37 cellular contexts compared by ENCODE assay signal in genomic region chr2:15136639-15137038, GRCh38.
DNase-seq lines count a peak whose midpoint lies in the region; ATAC-seq, FAIRE-seq and TF ChIP-seq lines count a peak whose summit lies in the region.
"Had no signal": no experiment of that assay in that cellular context is flagged by ENCODE, and none has a peak within 500 bp of the region (broad histone marks: within the 10 kb centered on the region; RNA-seq: fewer than 3 reads in every experiment).

No MANE protein-coding gene starts in this region.

- ATAC-seq in activated CD4-positive, alpha-beta T cell treated with anti-CD3 and anti-CD28 coated beads for 36 hours = no peak
- ATAC-seq in HepG2 (no peak), right lobe of liver (no peak), K562 (no peak), GM21737 (IDR thresholded peaks at IDR 0.05; ENCODE audit: unreplicated experiment) (no peak)
- ATAC-seq in stimulated activated naive CD8-positive, alpha-beta T cell treated with anti-CD3 and anti-CD28 coated beads, Interleukin-15, amount 100 ng/mL, for 72 hours = no peak
- ATAC-seq: A549; CD8-positive, alpha-beta T cell had no signal

- 22% methylated on average over 6 of the region's 6 CpGs for WGBS in HepG2 (ENCODE audit: low lambda C conversion rate)
- WGBS in right lobe of liver (ENCODE audit: insufficient coverage, low coverage, low lambda C conversion rate, missing lambda C conversion rate) = 73% methylated on average over 4 of the region's 6 CpGs
- 9% methylated on average over 6 of the region's 6 CpGs for WGBS in K562 (ENCODE audit: insufficient coverage, low coverage, missing lambda C conversion rate)

- no peak overlapping the region for H3K4me2 ChIP-seq in HepG2 (ENCODE audit: low read depth, low read length)
- H3K4me2 ChIP-seq in K562 (ENCODE audit: insufficient read depth, low read length) = no peak overlapping the region
- H3K4me2 ChIP-seq: A549, BLaER1 had no signal

- H3K9ac ChIP-seq in HepG2 (ENCODE audit: insufficient read depth, low read depth, low read length) (no peak overlapping the region), K562 (ENCODE audit: insufficient read depth in 1 of 2, low read depth in 2 of 2, low read length in 2 of 2) (no peak overlapping the region)
- H3K9ac ChIP-seq: BLaER1; BLaER1 treated with 17β-estradiol and CSF1 and Interleukin-3, amounts not matched to agents 10 nM and 100 nM had no signal

- no peak overlapping the region for H3K4me3 Mint-ChIP-seq in activated CD4-positive, alpha-beta T cell treated with anti-CD3 and anti-CD28 coated beads, Interleukin-2, amount 10 ng/mL, durations not matched to agents 24 days and 14 days
- no peak overlapping the region for H3K4me3 Mint-ChIP-seq in activated CD4-positive, alpha-beta T cell treated with anti-CD3 and anti-CD28 coated beads for 36 hours
- H3K4me3 Mint-ChIP-seq in stimulated activated naive CD8-positive, alpha-beta T cell treated with anti-CD3 and anti-CD28 coated beads, Interleukin-15, Interleukin-2, amounts not matched to agents 100 ng/mL and 50 ng/mL, for 24 hours = no peak overlapping the region
- no peak overlapping the region for H3K4me3 Mint-ChIP-seq in stimulated activated naive CD8-positive, alpha-beta T cell treated with anti-CD3 and anti-CD28 coated beads, Interleukin-15, amount 100 ng/mL, for 72 hours
- H3K4me3 Mint-ChIP-seq: B cell; CD14-positive monocyte; CD4-positive, alpha-beta memory T cell; CD4-positive, alpha-beta T cell; CD4-positive, CD25-positive, alpha-beta regulatory T cell; CD8-positive, alpha-beta memory T cell; CD8-positive, alpha-beta T cell had no signal

- H3K27ac ChIP-seq in HepG2 (ENCODE audit: extremely low read length, insufficient read depth, low read length) = no peak overlapping the region
- H3K27ac ChIP-seq in right lobe of liver = no peak overlapping the region
- no peak overlapping the region for H3K27ac ChIP-seq in K562 (ENCODE audit: extremely low read depth, low read depth, low read length)
- H3K27ac ChIP-seq: 22Rv1; A549; BLaER1; BLaER1 treated with 17β-estradiol and CSF1 and Interleukin-3, amounts not matched to agents 10 nM and 100 nM; C4-2B had no signal

- H3K27me3 ChIP-seq in HepG2 (ENCODE audit: control insufficient read depth in 1 of 2, insufficient read depth in 2 of 2, low read length in 2 of 2) (peaks cover 2 to 4% of the 10 kb centered on the region in 2 experiments; a peak in 2 of 5 replicates), right lobe of liver (no peaks in the 10 kb centered on the region), K562 (ENCODE audit: control insufficient read depth in 2 of 2, insufficient read depth in 2 of 2, low read length in 2 of 2) (no peaks in the 10 kb centered on the region)
- H3K27me3 ChIP-seq: BE2C; BLaER1; BLaER1 treated with 17β-estradiol and CSF1 and Interleukin-3, amounts not matched to agents 10 nM and 100 nM had no signal

- peaks cover 8% of the 10 kb centered on the region for H3K36me3 Mint-ChIP-seq in activated CD4-positive, alpha-beta T cell treated with anti-CD3 and anti-CD28 coated beads, Interleukin-2, amount 10 ng/mL, durations not matched to agents 24 days and 14 days (ENCODE audit: low read depth)
- no peaks in the 10 kb centered on the region for H3K36me3 Mint-ChIP-seq in activated CD4-positive, alpha-beta T cell treated with anti-CD3 and anti-CD28 coated beads for 36 hours (ENCODE audit: low read depth)
- peaks cover 4% of the 10 kb centered on the region for H3K36me3 Mint-ChIP-seq in stimulated activated naive CD8-positive, alpha-beta T cell treated with anti-CD3 and anti-CD28 coated beads, Interleukin-15, Interleukin-2, amounts not matched to agents 100 ng/mL and 50 ng/mL, for 24 hours (ENCODE audit: low read depth)
- H3K36me3 Mint-ChIP-seq: CD14-positive monocyte had no signal

- H3K4me1 Mint-ChIP-seq in activated CD4-positive, alpha-beta T cell treated with anti-CD3 and anti-CD28 coated beads, Interleukin-2, amount 10 ng/mL, durations not matched to agents 24 days and 14 days = peaks cover 6% of the 10 kb centered on the region
- H3K4me1 Mint-ChIP-seq in activated CD4-positive, alpha-beta T cell treated with anti-CD3 and anti-CD28 coated beads for 36 hours = peaks cover 8% of the 10 kb centered on the region
- H3K4me1 Mint-ChIP-seq in stimulated activated naive CD8-positive, alpha-beta T cell treated with anti-CD3 and anti-CD28 coated beads, Interleukin-15, Interleukin-2, amounts not matched to agents 100 ng/mL and 50 ng/mL, for 24 hours (ENCODE audit: low read depth) = peaks cover 8% of the 10 kb centered on the region
- peaks cover 15% of the 10 kb centered on the region for H3K4me1 Mint-ChIP-seq in stimulated activated naive CD8-positive, alpha-beta T cell treated with anti-CD3 and anti-CD28 coated beads, Interleukin-15, amount 100 ng/mL, for 72 hours
- H3K4me1 Mint-ChIP-seq: CD14-positive monocyte had no signal

- H3K4me3 ChIP-seq in HepG2 (replicated peaks in 1 of 3; ENCODE audit: insufficient read depth in 1 of 3, low read depth in 2 of 3, low read length in 3 of 3) (no peak overlapping the region), right lobe of liver (no peak overlapping the region), K562 (no peak overlapping the region)
- H3K4me3 ChIP-seq: A549; BLaER1; BLaER1 treated with 17β-estradiol and CSF1 and Interleukin-3, amounts not matched to agents 10 nM and 100 nM had no signal

- peaks cover 1% of the 10 kb centered on the region for H3K27me3 Mint-ChIP-seq in activated CD4-positive, alpha-beta T cell treated with anti-CD3 and anti-CD28 coated beads, Interleukin-2, amount 10 ng/mL, durations not matched to agents 24 days and 14 days
- H3K27me3 Mint-ChIP-seq in activated CD4-positive, alpha-beta T cell treated with anti-CD3 and anti-CD28 coated beads for 36 hours = peaks cover 2% of the 10 kb centered on the region
- peaks cover 3% of the 10 kb centered on the region for H3K27me3 Mint-ChIP-seq in stimulated activated naive CD8-positive, alpha-beta T cell treated with anti-CD3 and anti-CD28 coated beads, Interleukin-15, Interleukin-2, amounts not matched to agents 100 ng/mL and 50 ng/mL, for 24 hours
- no peaks in the 10 kb centered on the region for H3K27me3 Mint-ChIP-seq in stimulated activated naive CD8-positive, alpha-beta T cell treated with anti-CD3 and anti-CD28 coated beads, Interleukin-15, amount 100 ng/mL, for 72 hours
- H3K27me3 Mint-ChIP-seq: CD4-positive, alpha-beta T cell; CD4-positive, CD25-positive, alpha-beta regulatory T cell had no signal

- BruUV-seq in HepG2 (replicated peaks; lab: Mats Ljungman, UMichigan) (no TSS peak), K562 (replicated peaks; lab: Mats Ljungman, UMichigan) (no TSS peak)

- in situ Hi-C loops in HepG2 (cut with HindIII; ENCODE audit: extremely low pct_ligation_motif_present, low pct_unique_long_range_greater_than_20kb) = no loop called here
- in situ Hi-C loops in K562 (cut with MboI) = no loop called here

- CTCF ChIA-PET in activated CD4-positive, alpha-beta T cell treated with anti-CD3 and anti-CD28 coated beads for 36 hours (lab: Charles Lee) = no interaction called here
- CTCF ChIA-PET in HepG2 (lab: Yijun Ruan, JAX; ENCODE audit: low intra/inter-chr PET ratio, low total read pairs) (no interaction called here), K562 (lab: Yijun Ruan, JAX; ENCODE audit: low intra/inter-chr PET ratio) (no interaction called here)

- H3K36me3 ChIP-seq in HepG2 (replicated peaks in 1 of 2; ENCODE audit: control insufficient read depth in 1 of 2, insufficient read depth in 2 of 2, low read length in 2 of 2) = no peaks in the 10 kb centered on the region
- no peaks in the 10 kb centered on the region for H3K36me3 ChIP-seq in right lobe of liver
- H3K36me3 ChIP-seq in K562 (ENCODE audit: control insufficient read depth, insufficient read depth, low read length) = no peaks in the 10 kb centered on the region
- H3K36me3 ChIP-seq: BE2C; BLaER1; BLaER1 treated with 17β-estradiol and CSF1 and Interleukin-3, amounts not matched to agents 10 nM and 100 nM had no signal

- H3K4me1 ChIP-seq in HepG2 (ENCODE audit: insufficient read depth, low read length) (no peaks in the 10 kb centered on the region), right lobe of liver (no peaks in the 10 kb centered on the region), K562 (replicated peaks in 1 of 2; ENCODE audit: control insufficient read depth in 2 of 2, insufficient read depth in 2 of 2, low read length in 2 of 2) (no peaks in the 10 kb centered on the region)
- H3K4me1 ChIP-seq: A549, BE2C, Caco-2 had no signal

- H3K27ac Mint-ChIP-seq in activated CD4-positive, alpha-beta T cell treated with anti-CD3 and anti-CD28 coated beads, Interleukin-2, amount 10 ng/mL, durations not matched to agents 24 days and 14 days = peak overlapping the region; percentile 3
- H3K27ac Mint-ChIP-seq in activated CD4-positive, alpha-beta T cell treated with anti-CD3 and anti-CD28 coated beads for 36 hours = no peak overlapping the region
- peak overlapping the region; percentile 28 for H3K27ac Mint-ChIP-seq in stimulated activated naive CD8-positive, alpha-beta T cell treated with anti-CD3 and anti-CD28 coated beads, Interleukin-15, Interleukin-2, amounts not matched to agents 100 ng/mL and 50 ng/mL, for 24 hours
- H3K27ac Mint-ChIP-seq in stimulated activated naive CD8-positive, alpha-beta T cell treated with anti-CD3 and anti-CD28 coated beads, Interleukin-15, amount 100 ng/mL, for 72 hours = no peak overlapping the region
- H3K27ac Mint-ChIP-seq: B cell; CD14-positive monocyte; CD4-positive, alpha-beta memory T cell; CD4-positive, alpha-beta T cell; CD4-positive, CD25-positive, alpha-beta regulatory T cell; CD8-positive, alpha-beta memory T cell; CD8-positive, alpha-beta T cell had no signal

- no peak for DNase-seq in activated CD4-positive, alpha-beta T cell treated with anti-CD3 and anti-CD28 coated beads, Interleukin-2, amount 10 ng/mL, durations not matched to agents 24 days and 14 days
- no peak for DNase-seq in activated CD4-positive, alpha-beta T cell treated with anti-CD3 and anti-CD28 coated beads for 36 hours
- DNase-seq in HepG2 (ENCODE audit: low spot score) (no peak), right lobe of liver (no peak), K562 (ENCODE audit: extremely low read depth in 1 of 4, low spot score in 3 of 4) (no peak)
- no peak for DNase-seq in stimulated activated naive CD8-positive, alpha-beta T cell treated with anti-CD3 and anti-CD28 coated beads, Interleukin-15, amount 100 ng/mL, for 72 hours
- DNase-seq: 8988T; ACHN; AML-193; BE2C; C1 segment of cervical spinal cord; Caco-2; Calu3; CD4-positive, alpha-beta memory T cell; CD4-positive, alpha-beta T cell; CD4-positive, CD25-positive, alpha-beta regulatory T cell; CD8-positive, alpha-beta memory T cell; CD8-positive, alpha-beta T cell; COR-L47; DMS 273 treated with DMSO at 0.1 percent for 48 hours; DMS153; DMS53; DMS79; DMS79 treated with DMSO at 0.1 percent for 48 hours; DND-41; EL had no signal

- intact Hi-C loops in activated CD4-positive, alpha-beta T cell treated with anti-CD3 and anti-CD28 coated beads, Interleukin-2, amount 10 ng/mL, durations not matched to agents 24 days and 14 days (cut with micrococcal nuclease) = no loop called here
- intact Hi-C loops in activated CD4-positive, alpha-beta T cell treated with anti-CD3 and anti-CD28 coated beads for 36 hours (cut with DNase I, micrococcal nuclease) = no loop called here
- intact Hi-C loops in HepG2 (cut with micrococcal nuclease; ENCODE audit: unreplicated experiment) (no loop called here), right lobe of liver (cut with DNase I) (no loop called here), K562 (cut with micrococcal nuclease) (no loop called here)

- H2AFZ ChIP-seq in HepG2 (ENCODE audit: low read length) = no peak overlapping the region
- no peak overlapping the region for H2AFZ ChIP-seq in K562 (ENCODE audit: low read depth, low read length)

- H3K9me3 Mint-ChIP-seq in activated CD4-positive, alpha-beta T cell treated with anti-CD3 and anti-CD28 coated beads, Interleukin-2, amount 10 ng/mL, durations not matched to agents 24 days and 14 days = peaks cover 11% of the 10 kb centered on the region
- peaks cover 7% of the 10 kb centered on the region for H3K9me3 Mint-ChIP-seq in activated CD4-positive, alpha-beta T cell treated with anti-CD3 and anti-CD28 coated beads for 36 hours (ENCODE audit: low read depth)
- peaks cover 4% of the 10 kb centered on the region for H3K9me3 Mint-ChIP-seq in stimulated activated naive CD8-positive, alpha-beta T cell treated with anti-CD3 and anti-CD28 coated beads, Interleukin-15, Interleukin-2, amounts not matched to agents 100 ng/mL and 50 ng/mL, for 24 hours
- H3K9me3 Mint-ChIP-seq in stimulated activated naive CD8-positive, alpha-beta T cell treated with anti-CD3 and anti-CD28 coated beads, Interleukin-15, amount 100 ng/mL, for 72 hours = peaks cover 11 to 28% of the 10 kb centered on the region in 2 donors
- H3K9me3 Mint-ChIP-seq: CD4-positive, alpha-beta T cell had no signal

- H3K79me2 ChIP-seq in HepG2 (ENCODE audit: insufficient read depth, low read length) (no peaks in the 10 kb centered on the region), K562 (ENCODE audit: control insufficient read depth, insufficient read depth, low read length) (no peaks in the 10 kb centered on the region)

- H3K9me1 ChIP-seq in K562 (ENCODE audit: control insufficient read depth, insufficient read depth, low read length) = no peaks in the 10 kb centered on the region

- POLR2A ChIA-PET in activated CD4-positive, alpha-beta T cell treated with anti-CD3 and anti-CD28 coated beads for 36 hours (lab: Charles Lee) = interaction anchor here (0.8 kb wide), 1 partner anchor 40 kb away, joined by 3 read pairs; no protein-coding TSS in a partner anchor
- POLR2A ChIA-PET in HepG2 (lab: Yijun Ruan, JAX) = no interaction called here
- POLR2A ChIA-PET in K562 (lab: Yijun Ruan, JAX) = interaction anchor here (0.6 kb wide), 1 partner anchor 1193 kb away, joined by 4 read pairs; no protein-coding TSS in a partner anchor

- TF ChIP-seq EP300 in HepG2 (IDR thresholded peaks at IDR 0.05; ENCODE audit: low read depth in 2 of 2, low read length in 2 of 2) = no peak
- TF ChIP-seq EP300 in HepG2 (CRISPR knock-in tag; IDR thresholded peaks at IDR 0.05; ENCODE audit: borderline replicate concordance) = no peak
- TF ChIP-seq EP300 in K562 (IDR thresholded peaks at IDR 0.05; ENCODE audit: low read length) = no peak

- TF ChIP-seq RAD21 in HepG2 (CRISPR knock-in tag; IDR thresholded peaks at IDR 0.05) = no peak
- no peak for TF ChIP-seq RAD21 in K562 (CRISPR knock-in tag; conservative IDR thresholded peaks at IDR 0.05 in 1 of 2, IDR thresholded peaks at IDR 0.05 in 1 of 2)

- no peak for TF ChIP-seq CTCF in HepG2 (CRISPR knock-in tag; IDR thresholded peaks at IDR 0.05)
- no peak for TF ChIP-seq CTCF in right lobe of liver (IDR thresholded peaks at IDR 0.05)
- TF ChIP-seq CTCF in K562 (IDR thresholded peaks at IDR 0.05 in 2 of 3, conservative IDR thresholded peaks at IDR 0.05 in 1 of 3; ENCODE audit: insufficient read depth in 2 of 3, low read depth in 1 of 3, low read length in 3 of 3) = no peak

- no peak for FAIRE-seq in HepG2 (lab: Jason Lieb, UNC)
- FAIRE-seq in K562 (lab: Jason Lieb, UNC) = no peak
- FAIRE-seq: A204.1, A549, D721Med had no signal

- H4K20me1 ChIP-seq in HepG2 (ENCODE audit: insufficient read depth, low read length) (no peaks in the 10 kb centered on the region), K562 (replicated peaks; ENCODE audit: control insufficient read depth, insufficient read depth, low read length) (no peaks in the 10 kb centered on the region)
- H4K20me1 ChIP-seq: BLaER1; BLaER1 treated with 17β-estradiol and CSF1 and Interleukin-3, amounts not matched to agents 10 nM and 100 nM had no signal

- no peak for TF ChIP-seq POLR2A in HepG2 (IDR thresholded peaks at IDR 0.05; ENCODE audit: insufficient read depth in 1 of 2, low read depth in 2 of 2, low read length in 2 of 2)
- TF ChIP-seq POLR2A in right lobe of liver (IDR thresholded peaks at IDR 0.05) = no peak
- no peak for TF ChIP-seq POLR2A in K562 (conservative IDR thresholded peaks at IDR 0.05)

- H3K9me3 ChIP-seq in HepG2 (ENCODE audit: low read length) (peaks cover 15% of the 10 kb centered on the region; the same call in 1 of the 2 replicates), right lobe of liver (no peaks in the 10 kb centered on the region), K562 (replicated peaks; ENCODE audit: control insufficient read depth, insufficient read depth, low read depth, low read length) (0 out of 2 replicates have a peak, but pooled peaks cover 2% of the 10 kb centered on the region)
- H3K9me3 ChIP-seq: BE2C, Caco-2 had no signal

Comparison
In these comparisons a context has a peak if more than half of its experiments do, and no peak if none do; other contexts are left out.
1. H3K27ac Mint-ChIP-seq: peak in activated CD4-positive, alpha-beta T cell treated with anti-CD3 and anti-CD28 coated beads, Interleukin-2, amount 10 ng/mL, durations not matched to agents 24 days and 14 days (single experiment) and stimulated activated naive CD8-positive, alpha-beta T cell treated with anti-CD3 and anti-CD28 coated beads, Interleukin-15, Interleukin-2, amounts not matched to agents 100 ng/mL and 50 ng/mL, for 24 hours (single experiment); none in activated CD4-positive, alpha-beta T cell treated with anti-CD3 and anti-CD28 coated beads for 36 hours (single experiment) and stimulated activated naive CD8-positive, alpha-beta T cell treated with anti-CD3 and anti-CD28 coated beads, Interleukin-15, amount 100 ng/mL, for 72 hours (0 of 2).